ENCODE assay signal across 18 cellular contexts in the genomic region with DNA sequence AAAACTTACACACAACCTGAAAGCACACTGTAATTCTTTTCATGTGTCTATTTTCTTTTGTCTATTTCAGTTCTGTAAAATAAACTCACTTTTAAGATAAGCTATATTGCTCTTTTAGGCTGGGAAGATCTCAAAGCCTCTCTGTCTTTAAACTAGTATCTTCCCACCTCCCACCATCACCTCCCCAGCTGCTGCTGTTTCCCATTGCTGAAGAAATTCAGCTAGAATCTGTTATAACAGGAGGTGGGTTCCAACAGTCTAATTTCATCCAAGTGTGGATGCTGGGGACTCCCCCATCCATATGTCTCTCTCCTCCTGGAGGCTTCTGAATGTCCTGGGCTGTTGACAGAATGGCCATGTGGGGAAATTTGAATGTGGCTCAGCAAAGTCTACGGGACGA.
"Had no signal": no experiment of that assay in that cellular context is flagged by ENCODE, and none has a peak within 500 bp of the region (broad histone marks: within the 10 kb centered on the region; RNA-seq: fewer than 3 reads in every experiment).

No MANE protein-coding gene starts in this region.

- DNase-seq: KBM-7, MG63, NCI-H1092, NCI-H1105 treated with DMSO at 0.1 percent for 48 hours, NCI-H1417 treated with DMSO at 0.1 percent for 48 hours, NCI-H1694 treated with DMSO at 0.1 percent for 48 hours, NCI-H1930, NCI-H2081, NCI-H2107, NCI-H2227 treated with DMSO at 0.1 percent for 48 hours, NCI-H524 treated with DMSO at 0.1 percent for 48 hours, NCI-H69, NCI-H774, PC-3, SHP77, SK-N-SH, SW 1271 had no signal

- ATAC-seq: Panc1, PC-3 had no signal
